In genomic region chr9:97803167-97804058, GRCh38 we compare ENCODE assay signal across 1 cellular context.
TF ChIP-seq lines count a peak whose summit lies in the region.

No MANE protein-coding gene starts in this region.

TF ChIP-seq in GM12878, 131 proteins besides CTCF, POLR2A, EP300 and RAD21 (continued from another document):
- TF ChIP-seq, protein P1, sequence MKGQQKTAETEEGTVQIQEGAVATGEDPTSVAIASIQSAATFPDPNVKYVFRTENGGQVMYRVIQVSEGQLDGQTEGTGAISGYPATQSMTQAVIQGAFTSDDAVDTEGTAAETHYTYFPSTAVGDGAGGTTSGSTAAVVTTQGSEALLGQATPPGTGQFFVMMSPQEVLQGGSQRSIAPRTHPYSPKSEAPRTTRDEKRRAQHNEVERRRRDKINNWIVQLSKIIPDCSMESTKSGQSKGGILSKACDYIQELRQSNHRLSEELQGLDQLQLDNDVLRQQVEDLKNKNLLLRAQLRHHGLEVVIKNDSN (IDR thresholded peaks at IDR 0.05; ENCODE audit: borderline replicate concordance, extremely low read length, insufficient read depth, low read depth, low read length): no peak
- TF ChIP-seq ZSCAN29 (IDR thresholded peaks at IDR 0.05): no peak
- TF ChIP-seq NBN (IDR thresholded peaks at IDR 0.05): peak; percentile 58; the same call in 1 of the 2 replicates
- TF ChIP-seq ATF7 (IDR thresholded peaks at IDR 0.05; ENCODE audit: low read depth): 0 out of 2 replicates have a peak, but pooled peaks have one; percentile 13
- TF ChIP-seq, protein P2, sequence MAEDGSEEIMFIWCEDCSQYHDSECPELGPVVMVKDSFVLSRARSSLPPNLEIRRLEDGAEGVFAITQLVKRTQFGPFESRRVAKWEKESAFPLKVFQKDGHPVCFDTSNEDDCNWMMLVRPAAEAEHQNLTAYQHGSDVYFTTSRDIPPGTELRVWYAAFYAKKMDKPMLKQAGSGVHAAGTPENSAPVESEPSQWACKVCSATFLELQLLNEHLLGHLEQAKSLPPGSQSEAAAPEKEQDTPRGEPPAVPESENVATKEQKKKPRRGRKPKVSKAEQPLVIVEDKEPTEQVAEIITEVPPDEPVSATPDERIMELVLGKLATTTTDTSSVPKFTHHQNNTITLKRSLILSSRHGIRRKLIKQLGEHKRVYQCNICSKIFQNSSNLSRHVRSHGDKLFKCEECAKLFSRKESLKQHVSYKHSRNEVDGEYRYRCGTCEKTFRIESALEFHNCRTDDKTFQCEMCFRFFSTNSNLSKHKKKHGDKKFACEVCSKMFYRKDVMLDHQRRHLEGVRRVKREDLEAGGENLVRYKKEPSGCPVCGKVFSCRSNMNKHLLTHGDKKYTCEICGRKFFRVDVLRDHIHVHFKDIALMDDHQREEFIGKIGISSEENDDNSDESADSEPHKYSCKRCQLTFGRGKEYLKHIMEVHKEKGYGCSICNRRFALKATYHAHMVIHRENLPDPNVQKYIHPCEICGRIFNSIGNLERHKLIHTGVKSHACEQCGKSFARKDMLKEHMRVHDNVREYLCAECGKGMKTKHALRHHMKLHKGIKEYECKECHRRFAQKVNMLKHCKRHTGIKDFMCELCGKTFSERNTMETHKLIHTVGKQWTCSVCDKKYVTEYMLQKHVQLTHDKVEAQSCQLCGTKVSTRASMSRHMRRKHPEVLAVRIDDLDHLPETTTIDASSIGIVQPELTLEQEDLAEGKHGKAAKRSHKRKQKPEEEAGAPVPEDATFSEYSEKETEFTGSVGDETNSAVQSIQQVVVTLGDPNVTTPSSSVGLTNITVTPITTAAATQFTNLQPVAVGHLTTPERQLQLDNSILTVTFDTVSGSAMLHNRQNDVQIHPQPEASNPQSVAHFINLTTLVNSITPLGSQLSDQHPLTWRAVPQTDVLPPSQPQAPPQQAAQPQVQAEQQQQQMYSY (CRISPR knock-in tag; IDR thresholded peaks at IDR 0.05): no peak
- peak; percentile 21; the same call in 1 of the 2 replicates for TF ChIP-seq IKZF1 (conservative IDR thresholded peaks at IDR 0.05)
- 0 out of 2 replicates have a peak, but pooled peaks have one; percentile 64 for TF ChIP-seq HDGF (IDR thresholded peaks at IDR 0.05)
- no peak for TF ChIP-seq SUZ12 (IDR thresholded peaks at IDR 0.05; ENCODE audit: unreplicated experiment)
- no peak for TF ChIP-seq ZBED1 (IDR thresholded peaks at IDR 0.05; ENCODE audit: borderline replicate concordance)
- TF ChIP-seq RELA (IDR thresholded peaks at IDR 0.05; ENCODE audit: borderline replicate concordance, partially characterized antibody): no peak
- peak; percentile 52; the same call in 1 of the 2 replicates for TF ChIP-seq RB1 (IDR thresholded peaks at IDR 0.05; ENCODE audit: borderline replicate concordance)
- peak; percentile 41; the same call in 1 of the 2 replicates for TF ChIP-seq CREM (IDR thresholded peaks at IDR 0.05; ENCODE audit: low read depth)
- no peak for TF ChIP-seq CHD2 (IDR thresholded peaks at IDR 0.05; ENCODE audit: borderline replicate concordance, low read depth, low read length)
- TF ChIP-seq, protein P3, sequence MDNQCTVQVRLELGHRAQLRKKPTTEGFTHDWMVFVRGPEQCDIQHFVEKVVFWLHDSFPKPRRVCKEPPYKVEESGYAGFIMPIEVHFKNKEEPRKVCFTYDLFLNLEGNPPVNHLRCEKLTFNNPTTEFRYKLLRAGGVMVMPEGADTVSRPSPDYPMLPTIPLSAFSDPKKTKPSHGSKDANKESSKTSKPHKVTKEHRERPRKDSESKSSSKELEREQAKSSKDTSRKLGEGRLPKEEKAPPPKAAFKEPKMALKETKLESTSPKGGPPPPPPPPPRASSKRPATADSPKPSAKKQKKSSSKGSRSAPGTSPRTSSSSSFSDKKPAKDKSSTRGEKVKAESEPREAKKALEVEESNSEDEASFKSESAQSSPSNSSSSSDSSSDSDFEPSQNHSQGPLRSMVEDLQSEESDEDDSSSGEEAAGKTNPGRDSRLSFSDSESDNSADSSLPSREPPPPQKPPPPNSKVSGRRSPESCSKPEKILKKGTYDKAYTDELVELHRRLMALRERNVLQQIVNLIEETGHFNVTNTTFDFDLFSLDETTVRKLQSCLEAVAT (IDR thresholded peaks at IDR 0.05): peak; percentile 61
- TF ChIP-seq E4F1 (IDR thresholded peaks at IDR 0.05; ENCODE audit: borderline replicate concordance, partially characterized antibody): no peak
- peak; percentile 71; the same call in 1 of the 2 replicates for TF ChIP-seq CREB1 (IDR thresholded peaks at IDR 0.05; ENCODE audit: low read depth)
- peak in 1 of 2 experiments; percentile 77; a peak in 2 of 3 replicates for TF ChIP-seq EGR1 (IDR thresholded peaks at IDR 0.05; ENCODE audit: borderline replicate concordance in 1 of 2, low read depth in 2 of 2, low read length in 2 of 2)
- no peak for TF ChIP-seq ZNF622 (IDR thresholded peaks at IDR 0.05)
- no peak for TF ChIP-seq EED (IDR thresholded peaks at IDR 0.05; ENCODE audit: low read depth)
- TF ChIP-seq NRF1 (conservative IDR thresholded peaks at IDR 0.05; ENCODE audit: low read depth, low read length): no peak
- no peak for TF ChIP-seq PAX8 (IDR thresholded peaks at IDR 0.05)
